16 cellular contexts compared by ENCODE assay signal in genomic region chr4:168628251-168628650, GRCh38.
"Had no signal": no experiment of that assay in that cellular context is flagged by ENCODE, and none has a peak within 500 bp of the region (broad histone marks: within the 10 kb centered on the region; RNA-seq: fewer than 3 reads in every experiment).

No MANE protein-coding gene starts in this region.

- H3K36me3 Mint-ChIP-seq: naive thymus-derived CD8-positive, alpha-beta T cell had no signal

- ATAC-seq: left colon; naive thymus-derived CD8-positive, alpha-beta T cell had no signal

- FAIRE-seq: urothelium cell line had no signal

- H3K4me3 Mint-ChIP-seq: naive thymus-derived CD8-positive, alpha-beta T cell had no signal

- H2AFZ ChIP-seq: hepatocyte had no signal

- DNase-seq: effector CD8-positive, alpha-beta T cell; foreskin melanocyte; head of caudate nucleus; left colon; naive thymus-derived CD8-positive, alpha-beta T cell; sigmoid colon; stimulated activated naive CD4-positive, alpha-beta T cell; stomach; substantia nigra; transverse colon had no signal

- H3K27ac Mint-ChIP-seq: naive thymus-derived CD8-positive, alpha-beta T cell had no signal

- H3K9me3 ChIP-seq: neutrophil, sigmoid colon, stomach, thoracic aorta, transverse colon had no signal

- H3K36me3 ChIP-seq: neutrophil, sigmoid colon, stomach, thoracic aorta, transverse colon had no signal

- H3K4me3 ChIP-seq: coronary artery, hepatocyte, sigmoid colon, skin epidermis, stomach, thoracic aorta, transverse colon had no signal

- H3K27me3 ChIP-seq: hepatocyte, sigmoid colon had no signal

- H3K27ac ChIP-seq: coronary artery, hepatocyte, neutrophil, sigmoid colon, skin epidermis, stomach, thoracic aorta, transverse colon had no signal

- H3K9me3 Mint-ChIP-seq: naive thymus-derived CD8-positive, alpha-beta T cell had no signal

- H3K4me2 ChIP-seq: hepatocyte had no signal
